Comparison of ENCODE assay signal across 23 cellular contexts in the genomic region with DNA sequence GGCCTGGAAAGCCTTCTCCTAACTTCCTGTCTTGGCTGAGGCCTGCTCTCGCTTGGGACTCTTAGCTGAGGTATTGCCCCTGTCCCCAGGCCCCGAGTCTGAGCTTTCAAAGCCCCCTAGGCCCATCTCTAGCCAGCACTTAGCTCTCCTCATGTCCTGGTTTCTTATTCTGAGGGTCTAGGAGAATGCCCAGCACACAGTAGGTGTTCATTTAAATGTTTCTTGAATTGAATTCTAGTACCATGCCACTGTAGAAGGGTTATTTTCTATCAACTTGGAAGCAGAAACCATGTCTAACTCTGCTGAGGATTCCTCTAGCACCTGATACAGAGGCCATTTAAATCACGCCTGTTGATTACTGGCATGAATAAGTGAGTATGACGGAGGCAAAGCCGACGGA.
"Had no signal": no experiment of that assay in that cellular context is flagged by ENCODE, and none has a peak within 500 bp of the region (broad histone marks: within the 10 kb centered on the region; RNA-seq: fewer than 3 reads in every experiment).

No MANE protein-coding gene starts in this region.

- H3K27ac Mint-ChIP-seq: naive thymus-derived CD4-positive, alpha-beta T cell; nephron progenitor cell; progenitor cell of endocrine pancreas; stimulated activated effector memory CD8-positive, alpha-beta T cell treated with anti-CD3 and anti-CD28 coated beads, Interleukin-12 subunit alpha, Interleukin-12 subunit beta, amount 100 ng/mL, for 72 hours had no signal

- FAIRE-seq: frontal cortex, pancreas had no signal

- H3K36me3 ChIP-seq: left lung, pancreas, stomach, tibial nerve, upper lobe of left lung, uterus had no signal

- H3K36me3 Mint-ChIP-seq: naive thymus-derived CD4-positive, alpha-beta T cell; stimulated activated effector memory CD8-positive, alpha-beta T cell treated with anti-CD3 and anti-CD28 coated beads, Interleukin-12 subunit alpha, Interleukin-12 subunit beta, amount 100 ng/mL, for 72 hours had no signal

- H3K4me2 ChIP-seq: smooth muscle cell had no signal

- H3K4me1 Mint-ChIP-seq: naive thymus-derived CD4-positive, alpha-beta T cell; stimulated activated effector memory CD8-positive, alpha-beta T cell treated with anti-CD3 and anti-CD28 coated beads, Interleukin-12 subunit alpha, Interleukin-12 subunit beta, amount 100 ng/mL, for 72 hours had no signal

- H3K9me3 Mint-ChIP-seq: effector memory CD8-positive, alpha-beta T cell; nephron progenitor cell; stimulated activated effector memory CD8-positive, alpha-beta T cell treated with anti-CD3 and anti-CD28 coated beads, Interleukin-12 subunit alpha, Interleukin-12 subunit beta, amount 100 ng/mL, for 72 hours had no signal

- H3K4me3 ChIP-seq: left lung, pancreas, smooth muscle cell, stomach, tibial nerve, upper lobe of left lung, uterus had no signal

- H3K27me3 Mint-ChIP-seq: progenitor cell of endocrine pancreas had no signal

- H3K27ac ChIP-seq: left lung, pancreas, stomach, tibial nerve, upper lobe of left lung, uterus had no signal

- H3K4me3 Mint-ChIP-seq: effector memory CD8-positive, alpha-beta T cell; naive thymus-derived CD4-positive, alpha-beta T cell; nephron progenitor cell; stimulated activated effector memory CD8-positive, alpha-beta T cell treated with anti-CD3 and anti-CD28 coated beads, Interleukin-12 subunit alpha, Interleukin-12 subunit beta, amount 100 ng/mL, for 72 hours had no signal

- H3K4me1 ChIP-seq: pancreas, tibial nerve had no signal

- H3K9me3 ChIP-seq: left lung, pancreas, stomach, tibial nerve, upper lobe of left lung, uterus had no signal

- ATAC-seq: effector memory CD8-positive, alpha-beta T cell; left lung; naive thymus-derived CD4-positive, alpha-beta T cell; sciatic nerve; stimulated activated effector memory CD8-positive, alpha-beta T cell treated with anti-CD3 and anti-CD28 coated beads, Interleukin-12 subunit alpha, Interleukin-12 subunit beta, amount 100 ng/mL, for 72 hours had no signal

- H3K27me3 ChIP-seq: pancreas, upper lobe of left lung, uterus had no signal

- DNase-seq: cortex of kidney; effector memory CD8-positive, alpha-beta T cell; head of caudate nucleus; left cardiac atrium; left lung; mesenchymal stem cell; midbrain; naive thymus-derived CD4-positive, alpha-beta T cell; nephron progenitor cell; occipital lobe; stimulated activated CD4-positive, alpha-beta T cell treated with anti-CD3 and anti-CD28 coated beads, Interleukin-2, amount 100 ng/mL, for 24 hours; stimulated activated CD4-positive, alpha-beta T cell treated with anti-CD3 and anti-CD28 coated beads, Interleukin-4, amount 100 ng/mL, for 24 hours; stimulated activated naive CD4-positive, alpha-beta T cell treated with Interleukin-2 at 50 U/mL for 16 hours; stomach; upper lobe of left lung; uterus had no signal
